Comparison of ENCODE assay signal across 13 cellular contexts in the genomic region with DNA sequence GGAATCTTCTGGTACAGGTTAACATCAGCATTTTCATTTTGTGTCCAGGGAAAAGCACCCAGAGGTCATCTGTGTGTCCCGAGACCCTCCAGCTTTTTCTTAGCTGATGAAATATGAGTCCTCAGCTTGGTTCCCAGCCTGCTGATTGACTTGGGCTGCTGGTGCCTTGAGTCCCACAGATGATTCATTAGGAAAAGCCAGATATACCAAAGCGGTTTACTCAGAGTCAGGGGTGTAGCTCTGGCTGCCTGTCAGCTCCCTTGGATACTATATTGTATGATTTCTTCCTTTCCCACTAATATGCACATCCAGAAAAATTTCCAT. TPM values are rescaled to one million over a fixed set of nuclear protein-coding genes. Genes with fewer than 3 reads are reported as not detected.
DNase-seq lines count a peak whose midpoint lies in the region; ATAC-seq and TF ChIP-seq lines count a peak whose summit lies in the region.
"Had no signal": no experiment of that assay in that cellular context is flagged by ENCODE, and none has a peak within 500 bp of the region (broad histone marks: within the 10 kb centered on the region; RNA-seq: fewer than 3 reads in every experiment).

No MANE protein-coding gene starts in this region.

- no peaks in the 10 kb centered on the region for H3K27me3 ChIP-seq in fibroblast of lung (ENCODE audit: control insufficient read depth, insufficient read depth, low read length)
- H3K27me3 ChIP-seq: BLaER1, neutrophil had no signal

- H3K4me1 Mint-ChIP-seq in natural killer cell treated with Interleukin-12 subunit alpha and Interleukin-12 subunit beta and Interleukin-15 and Interleukin-18, amount 100 ng/mL, for 72 hours (ENCODE audit: low read depth in 2 of 2), result no peaks in the 10 kb centered on the region
- H3K4me1 Mint-ChIP-seq in CD14-positive monocyte, result no peaks in the 10 kb centered on the region

- no peaks in the 10 kb centered on the region for H3K9me3 ChIP-seq in fibroblast of lung (ENCODE audit: control insufficient read depth, insufficient read depth, low read depth, low read length)
- H3K9me3 ChIP-seq: BLaER1, neutrophil had no signal

- DNase-seq in AG08395 (ENCODE audit: low spot score) (peak; percentile 78), RKO (ENCODE audit: low spot score) (peak; percentile 16), fibroblast of lung (ENCODE audit: low read depth in 2 of 2) (peak; percentile 63 to 97), non-pigmented ciliary epithelial cell (ENCODE audit: low read depth) (peak; percentile 74), CD14-positive monocyte (ENCODE audit: low spot score) (no peak)
- DNase-seq in natural killer cell treated with Interleukin-12 subunit alpha and Interleukin-12 subunit beta and Interleukin-15 and Interleukin-18, amount 100 ng/mL, for 72 hours (ENCODE audit: low spot score), result no peak
- DNase-seq in stimulated activated CD4-positive, alpha-beta T cell treated with anti-CD3 and anti-CD28 coated beads, Interleukin-4, amount 100 ng/mL, for 24 hours, result no peak
- DNase-seq: activated effector memory CD4-positive, alpha-beta T cell treated with anti-CD3 and anti-CD28 coated beads, Interleukin-2, amount 50 U/mL, for 16 hours; NCI-H187 treated with DMSO at 0.1 percent for 48 hours had no signal

- H3K36me3 Mint-ChIP-seq in natural killer cell treated with Interleukin-12 subunit alpha and Interleukin-12 subunit beta and Interleukin-15 and Interleukin-18, amount 100 ng/mL, for 72 hours, result peaks cover 8% of the 10 kb centered on the region
- peaks cover 85 to 88% of the 10 kb centered on the region in 2 donors for H3K36me3 Mint-ChIP-seq in CD14-positive monocyte

- no peaks in the 10 kb centered on the region for H4K20me1 ChIP-seq in fibroblast of lung (ENCODE audit: control insufficient read depth, extremely low read depth, insufficient read depth, low read length)
- H4K20me1 ChIP-seq: BLaER1 had no signal

- no peak overlapping the region for H2AFZ ChIP-seq in fibroblast of lung (ENCODE audit: low read length)

- H3K27ac ChIP-seq in fibroblast of lung (ENCODE audit: insufficient read depth, low read length), result peak overlapping the region; percentile 75
- H3K27ac ChIP-seq: BLaER1, neutrophil had no signal

- H3K4me1 ChIP-seq in fibroblast of lung (ENCODE audit: control insufficient read depth, extremely low read depth, insufficient read depth, low read length), result peaks cover 11% of the 10 kb centered on the region
- H3K4me1 ChIP-seq: BLaER1 had no signal

- H3K4me3 Mint-ChIP-seq in natural killer cell treated with Interleukin-12 subunit alpha and Interleukin-12 subunit beta and Interleukin-15 and Interleukin-18, amount 100 ng/mL, for 72 hours, result no peak overlapping the region
- no peak overlapping the region for H3K4me3 Mint-ChIP-seq in CD14-positive monocyte

- H3K4me2 ChIP-seq in fibroblast of lung (ENCODE audit: extremely low read depth, insufficient read depth, low read length), result peak overlapping the region; percentile 9
- H3K4me2 ChIP-seq: BLaER1 had no signal

- no peak overlapping the region for H3K27ac Mint-ChIP-seq in natural killer cell treated with Interleukin-12 subunit alpha and Interleukin-12 subunit beta and Interleukin-15 and Interleukin-18, amount 100 ng/mL, for 72 hours
- H3K27ac Mint-ChIP-seq in CD14-positive monocyte, result peak overlapping the region in 1 of 7 donors; percentile 5

- ATAC-seq in natural killer cell treated with Interleukin-12 subunit alpha and Interleukin-12 subunit beta and Interleukin-15 and Interleukin-18, amount 100 ng/mL, for 72 hours, result no peak
- no peak for ATAC-seq in HG03378 (IDR thresholded peaks at IDR 0.05; ENCODE audit: unreplicated experiment)
- ATAC-seq: Panc1 had no signal

- no peaks in the 10 kb centered on the region for H3K79me2 ChIP-seq in fibroblast of lung (ENCODE audit: control insufficient read depth, insufficient read depth, low read length)

- H3K9ac ChIP-seq in fibroblast of lung (ENCODE audit: insufficient read depth, low read length), result no peak overlapping the region
- H3K9ac ChIP-seq: BLaER1 had no signal

- H3K9me3 Mint-ChIP-seq in natural killer cell treated with Interleukin-12 subunit alpha and Interleukin-12 subunit beta and Interleukin-15 and Interleukin-18, amount 100 ng/mL, for 72 hours, result no peaks in the 10 kb centered on the region
- H3K9me3 Mint-ChIP-seq in CD14-positive monocyte, result no peaks in the 10 kb centered on the region

- no peaks in the 10 kb centered on the region for H3K27me3 Mint-ChIP-seq in natural killer cell treated with Interleukin-12 subunit alpha and Interleukin-12 subunit beta and Interleukin-15 and Interleukin-18, amount 100 ng/mL, for 72 hours
- H3K27me3 Mint-ChIP-seq in CD14-positive monocyte (ENCODE audit: low read depth in 3 of 3), result no peaks in the 10 kb centered on the region

- peak overlapping the region in 1 of 4 experiments; percentile 4 for H3K4me3 ChIP-seq in fibroblast of lung (replicated peaks in 1 of 4; ENCODE audit: control extremely low read depth in 1 of 4, insufficient read depth in 1 of 4, low read depth in 3 of 4, low read length in 4 of 4)
- H3K4me3 ChIP-seq: BLaER1 had no signal

- TF ChIP-seq CTCF in fibroblast of lung (conservative IDR thresholded peaks at IDR 0.05 in 1 of 2, IDR thresholded peaks at IDR 0.05 in 1 of 2; ENCODE audit: low read depth in 1 of 2, low read length in 2 of 2) (no peak), CD14-positive monocyte (IDR thresholded peaks at IDR 0.05) (no peak)

- intact Hi-C loops in CD14-positive monocyte (cut with micrococcal nuclease), result no loop called here

- H3K36me3 ChIP-seq in fibroblast of lung (ENCODE audit: control insufficient read depth, insufficient read depth, low read length), result no peaks in the 10 kb centered on the region
- H3K36me3 ChIP-seq: BLaER1 had no signal

RNA-seq across cellular contexts. Expression of gene MAB21L3, which starts 43.7 kb away (rescaled TPM):
- total RNA-seq in fibroblast of lung, result 0.66 and 0.77 TPM in 2 replicates
- polyA plus RNA-seq in fibroblast of lung (0.08 and 0.18 TPM in 2 replicates), CD14-positive monocyte (not detected)
- 0.43 TPM in 1 of 2 replicates, not detected in the other for polyA plus RNA-seq in fibroblast of lung (2012)
- 0.22 and 0.86 TPM in 2 replicates for polyA minus RNA-seq in fibroblast of lung (ENCODE audit: low replicate concordance)
- not detected for total RNA-seq in natural killer cell treated with Interleukin-12 subunit alpha and Interleukin-12 subunit beta and Interleukin-15 and Interleukin-18, amount 100 ng/mL, for 72 hours

Comparison
In these comparisons a context has a peak if more than half of its experiments do, and no peak if none do; other contexts are left out.
1. DNase-seq: peak in AG08395 (single experiment), RKO (single experiment), fibroblast of lung (2 of 2) and non-pigmented ciliary epithelial cell (single experiment); none in natural killer cell treated with Interleukin-12 subunit alpha and Interleukin-12 subunit beta and Interleukin-15 and Interleukin-18, amount 100 ng/mL, for 72 hours (single experiment), CD14-positive monocyte (single experiment) and stimulated activated CD4-positive, alpha-beta T cell treated with anti-CD3 and anti-CD28 coated beads, Interleukin-4, amount 100 ng/mL, for 24 hours (single experiment).